Comparison of ENCODE assay signal across 31 cellular contexts in genomic region chr12:41452838-41453237, GRCh38.
"Had no signal": no experiment of that assay in that cellular context is flagged by ENCODE, and none has a peak within 500 bp of the region (broad histone marks: within the 10 kb centered on the region; RNA-seq: fewer than 3 reads in every experiment).

No MANE protein-coding gene starts in this region.

- DNase-seq: activated B cell treated with CpG ODN at 0.5 μM for 24 hours; activated CD4-positive, alpha-beta memory T cell treated with anti-CD3 and anti-CD28 coated beads for 36 hours; activated CD4-positive, alpha-beta T cell treated with anti-CD3 and anti-CD28 coated beads for 4 hours; activated CD4-positive, alpha-beta T cell treated with anti-CD3 and anti-CD28 coated beads, Interleukin-2, amount 50 U/mL, for 1 hour; activated CD4-positive, CD25-positive, alpha-beta regulatory T cell treated with anti-CD3 and anti-CD28 coated beads, Interleukin-2, amount 50 U/mL, for 72 hours; activated CD8-positive, alpha-beta memory T cell treated with anti-CD3 and anti-CD28 coated beads, Interleukin-2, amount 50 U/mL, for 4 hours; activated naive CD4-positive, alpha-beta T cell treated with anti-CD3 and anti-CD28 coated beads, Interleukin-2, amount 10 ng/mL, durations not matched to agents 7 days and 5 days; activated naive CD8-positive, alpha-beta T cell treated with anti-CD3 and anti-CD28 coated beads, Interleukin-2, amount 50 U/mL, for 24 hours; activated T-cell treated with anti-CD3 and anti-CD28 coated beads for 4 hours; activated T-cell treated with anti-CD3 and anti-CD28 coated beads, Interleukin-2, amount 50 U/mL, for 4 hours; amniotic stem cell; aorta; brain microvascular endothelial cell; NCI-H1105; NCI-H1417 treated with DMSO at 0.1 percent for 48 hours; NCI-H187 treated with DMSO at 0.1 percent for 48 hours; NCI-H2081; NCI-H2171 treated with DMSO at 0.1 percent for 48 hours; NCI-H2227 treated with DMSO at 0.1 percent for 48 hours; NCI-H446; NCI-H524; NK-92 treated with Interleukin-12 subunit alpha and Interleukin-12 subunit beta, amount 100 ng/mL, for 24 hours; SHP77; SK-N-SH had no signal

- H3K9me3 Mint-ChIP-seq: activated B cell treated with CpG ODN at 0.5 μM for 24 hours; activated CD4-positive, alpha-beta memory T cell treated with anti-CD3 and anti-CD28 coated beads for 36 hours; activated naive CD4-positive, alpha-beta T cell treated with anti-CD3 and anti-CD28 coated beads, Interleukin-2, amount 10 ng/mL, durations not matched to agents 7 days and 5 days; activated T-cell treated with anti-CD3 and anti-CD28 coated beads, Interleukin-2, amount 50 U/mL, for 4 hours; activated T-helper 1 cell treated with anti-CD3 and anti-CD28 coated beads, Interleukin-12 subunit alpha, Interleukin-12 subunit beta, Interleukin-2, Interleukin-4 antibody, amounts not matched to agents 30 ng/mL and 10 ng/mL and 1 ng/mL, durations not matched to agents 14 hours and 24 hours and 36 hours; central memory CD8-positive, alpha-beta T cell; T-helper 1 cell treated with Interleukin-12 subunit alpha and Interleukin-12 subunit beta and Interleukin-4 antibody, amounts not matched to agents 30 μg/mL and 1 μg/mL, for 36 hours; T-helper 2 cell treated with Interferon-gamma antibody and Interleukin-4, amounts not matched to agents 5 μg/mL and 100 μg/mL, for 36 hours had no signal

- H3K9me3 ChIP-seq: SJSA1, SK-N-SH had no signal

- H3K36me3 Mint-ChIP-seq: activated CD4-positive, alpha-beta memory T cell treated with anti-CD3 and anti-CD28 coated beads for 36 hours; activated naive CD4-positive, alpha-beta T cell treated with anti-CD3 and anti-CD28 coated beads, Interleukin-2, amount 10 ng/mL, durations not matched to agents 7 days and 5 days; activated naive CD8-positive, alpha-beta T cell had no signal

- H3K27ac ChIP-seq: brain microvascular endothelial cell, SJSA1 had no signal

- H3K36me3 ChIP-seq: brain microvascular endothelial cell, SJSA1 had no signal

- H3K27me3 Mint-ChIP-seq: activated B cell treated with CpG ODN at 0.5 μM for 24 hours; activated CD4-positive, alpha-beta memory T cell treated with anti-CD3 and anti-CD28 coated beads for 36 hours; activated naive CD4-positive, alpha-beta T cell treated with anti-CD3 and anti-CD28 coated beads, Interleukin-2, amount 10 ng/mL, durations not matched to agents 7 days and 5 days; activated naive CD8-positive, alpha-beta T cell; central memory CD8-positive, alpha-beta T cell had no signal

- H3K4me3 Mint-ChIP-seq: activated B cell treated with CpG ODN at 0.5 μM for 24 hours; activated CD4-positive, alpha-beta memory T cell treated with anti-CD3 and anti-CD28 coated beads for 36 hours; activated naive CD4-positive, alpha-beta T cell treated with anti-CD3 and anti-CD28 coated beads, Interleukin-2, amount 10 ng/mL, durations not matched to agents 7 days and 5 days; activated naive CD8-positive, alpha-beta T cell; activated naive CD8-positive, alpha-beta T cell treated with anti-CD3 and anti-CD28 coated beads, Interleukin-2, amount 50 U/mL, for 24 hours; activated T-cell treated with anti-CD3 and anti-CD28 coated beads, Interleukin-2, amount 50 U/mL, for 4 hours; activated T-helper 1 cell treated with anti-CD3 and anti-CD28 coated beads, Interleukin-12 subunit alpha, Interleukin-12 subunit beta, Interleukin-2, Interleukin-4 antibody, amounts not matched to agents 30 ng/mL and 10 ng/mL and 1 ng/mL, durations not matched to agents 14 hours and 24 hours and 36 hours; central memory CD8-positive, alpha-beta T cell; T-helper 1 cell treated with Interleukin-12 subunit alpha and Interleukin-12 subunit beta and Interleukin-4 antibody, amounts not matched to agents 30 μg/mL and 1 μg/mL, for 36 hours; T-helper 2 cell treated with Interferon-gamma antibody and Interleukin-4, amounts not matched to agents 5 μg/mL and 100 μg/mL, for 36 hours had no signal

- H3K4me1 Mint-ChIP-seq: activated B cell treated with CpG ODN at 0.5 μM for 24 hours; activated naive CD4-positive, alpha-beta T cell treated with anti-CD3 and anti-CD28 coated beads, Interleukin-2, amount 10 ng/mL, durations not matched to agents 7 days and 5 days; activated naive CD8-positive, alpha-beta T cell treated with anti-CD3 and anti-CD28 coated beads, Interleukin-2, amount 50 U/mL, for 24 hours; central memory CD8-positive, alpha-beta T cell had no signal

- H3K9me2 ChIP-seq: SK-N-SH had no signal

- H3K4me1 ChIP-seq: SJSA1 had no signal

- ATAC-seq: activated naive CD8-positive, alpha-beta T cell treated with anti-CD3 and anti-CD28 coated beads, Interleukin-2, amount 50 U/mL, for 24 hours; activated T-cell treated with anti-CD3 and anti-CD28 coated beads, Interleukin-2, amount 50 U/mL, for 4 hours; Panc1 had no signal

- H3K9ac ChIP-seq: SK-N-SH had no signal

- H3K27ac Mint-ChIP-seq: activated B cell treated with CpG ODN at 0.5 μM for 24 hours; activated CD4-positive, alpha-beta memory T cell treated with anti-CD3 and anti-CD28 coated beads for 36 hours; activated naive CD4-positive, alpha-beta T cell treated with anti-CD3 and anti-CD28 coated beads, Interleukin-2, amount 10 ng/mL, durations not matched to agents 7 days and 5 days; activated naive CD8-positive, alpha-beta T cell; activated naive CD8-positive, alpha-beta T cell treated with anti-CD3 and anti-CD28 coated beads, Interleukin-2, amount 50 U/mL, for 24 hours; activated T-helper 1 cell treated with anti-CD3 and anti-CD28 coated beads, Interleukin-12 subunit alpha, Interleukin-12 subunit beta, Interleukin-2, Interleukin-4 antibody, amounts not matched to agents 30 ng/mL and 10 ng/mL and 1 ng/mL, durations not matched to agents 14 hours and 24 hours and 36 hours; T-helper 1 cell treated with Interleukin-12 subunit alpha and Interleukin-12 subunit beta and Interleukin-4 antibody, amounts not matched to agents 30 μg/mL and 1 μg/mL, for 36 hours; T-helper 2 cell treated with Interferon-gamma antibody and Interleukin-4, amounts not matched to agents 5 μg/mL and 100 μg/mL, for 36 hours had no signal

- H3K4me2 ChIP-seq: SK-N-SH had no signal

- H3K27me3 ChIP-seq: brain microvascular endothelial cell, SJSA1 had no signal

- H3K4me3 ChIP-seq: SJSA1 had no signal
